In the genomic region with DNA sequence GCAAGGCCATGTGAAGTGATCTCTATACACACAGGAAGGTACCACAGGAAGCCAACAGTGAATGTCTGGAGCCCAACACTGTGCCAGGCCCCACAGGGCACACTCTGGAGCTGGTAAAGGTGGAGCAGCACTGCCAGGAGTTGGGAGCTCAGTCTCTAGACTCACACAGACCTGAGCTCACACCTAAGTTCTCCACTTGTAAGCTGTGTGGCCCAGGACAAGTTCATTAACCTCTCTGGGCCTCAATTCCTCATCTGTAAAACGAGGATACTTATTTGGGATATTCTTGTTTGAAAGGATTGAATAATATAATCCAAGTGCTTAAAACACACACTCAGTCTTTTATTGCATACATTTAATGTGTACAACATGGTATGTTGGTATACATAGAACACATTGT, we compare ENCODE assay signal across 18 cellular contexts.
"Had no signal": no experiment of that assay in that cellular context is flagged by ENCODE, and none has a peak within 500 bp of the region (broad histone marks: within the 10 kb centered on the region; RNA-seq: fewer than 3 reads in every experiment).

No MANE protein-coding gene starts in this region.

- H3K9me3 ChIP-seq: tibial nerve, uterus had no signal

- H3K27me3 ChIP-seq: tibial nerve, uterus had no signal

- H3K27ac ChIP-seq: epithelial cell of prostate, tibial nerve, uterus had no signal

- H3K36me3 Mint-ChIP-seq: activated naive CD4-positive, alpha-beta T cell treated with anti-CD3 and anti-CD28 coated beads, Interleukin-2, amount 10 ng/mL, durations not matched to agents 7 days and 5 days; mesothelial cell of epicardium; stimulated activated naive B cell treated with anti-CD40 and anti-IgM and Interleukin-4, amounts not matched to agents 10 μg/mL and 1 μg/mL and 100 μg/mL, for 72 hours had no signal

- H3K27ac Mint-ChIP-seq: activated CD4-positive, alpha-beta T cell treated with anti-CD3 and anti-CD28 coated beads, Interleukin-2, amount 10 ng/mL, durations not matched to agents 24 days and 14 days; activated naive CD4-positive, alpha-beta T cell treated with anti-CD3 and anti-CD28 coated beads, Interleukin-2, amount 10 ng/mL, durations not matched to agents 7 days and 5 days; mesothelial cell of epicardium; stimulated activated naive B cell treated with anti-CD40 and anti-IgM and Interleukin-4, amounts not matched to agents 10 μg/mL and 1 μg/mL and 100 μg/mL, for 72 hours; T-helper 2 cell treated with Interferon-gamma antibody and Interleukin-4, amounts not matched to agents 5 μg/mL and 100 μg/mL, for 36 hours had no signal

- H3K27me3 Mint-ChIP-seq: activated CD4-positive, alpha-beta T cell treated with anti-CD3 and anti-CD28 coated beads, Interleukin-2, amount 10 ng/mL, durations not matched to agents 24 days and 14 days; stimulated activated naive B cell treated with anti-CD40 and anti-IgM and Interleukin-4, amounts not matched to agents 10 μg/mL and 1 μg/mL and 100 μg/mL, for 72 hours had no signal

- H3K4me3 ChIP-seq: lung, tibial nerve, uterus had no signal

- H3K4me3 Mint-ChIP-seq: activated CD4-positive, alpha-beta T cell treated with anti-CD3 and anti-CD28 coated beads, Interleukin-2, amount 10 ng/mL, durations not matched to agents 24 days and 14 days; activated naive CD4-positive, alpha-beta T cell treated with anti-CD3 and anti-CD28 coated beads, Interleukin-2, amount 10 ng/mL, durations not matched to agents 7 days and 5 days; mesothelial cell of epicardium; neural crest cell; stimulated activated naive B cell treated with anti-CD40 and anti-IgM and Interleukin-4, amounts not matched to agents 10 μg/mL and 1 μg/mL and 100 μg/mL, for 72 hours; T-helper 2 cell treated with Interferon-gamma antibody and Interleukin-4, amounts not matched to agents 5 μg/mL and 100 μg/mL, for 36 hours had no signal

- H3K9me3 Mint-ChIP-seq: activated CD4-positive, alpha-beta T cell treated with anti-CD3 and anti-CD28 coated beads, Interleukin-2, amount 10 ng/mL, durations not matched to agents 24 days and 14 days; activated naive CD4-positive, alpha-beta T cell treated with anti-CD3 and anti-CD28 coated beads, Interleukin-2, amount 10 ng/mL, durations not matched to agents 7 days and 5 days; mesothelial cell of epicardium; neural crest cell; stimulated activated naive B cell treated with anti-CD40 and anti-IgM and Interleukin-4, amounts not matched to agents 10 μg/mL and 1 μg/mL and 100 μg/mL, for 72 hours; T-helper 2 cell treated with Interferon-gamma antibody and Interleukin-4, amounts not matched to agents 5 μg/mL and 100 μg/mL, for 36 hours had no signal

- H3K36me3 ChIP-seq: tibial nerve, uterus had no signal

- DNase-seq: activated CD4-positive, alpha-beta T cell treated with anti-CD3 and anti-CD28 coated beads, Interleukin-2, amount 10 ng/mL, durations not matched to agents 24 days and 14 days; activated CD4-positive, CD25-positive, alpha-beta regulatory T cell; activated CD8-positive, alpha-beta memory T cell treated with anti-CD3 and anti-CD28 coated beads for 24 hours; activated naive CD4-positive, alpha-beta T cell treated with anti-CD3 and anti-CD28 coated beads, Interleukin-2, amount 10 ng/mL, durations not matched to agents 7 days and 5 days; activated T-cell treated with anti-CD3 and anti-CD28 coated beads for 4 hours; dermis blood vessel endothelial cell; head of caudate nucleus; left cardiac atrium; retina; stimulated activated CD4-positive, alpha-beta T cell treated with anti-CD3 and anti-CD28 coated beads, Interleukin-2, amount 100 ng/mL, for 48 hours; stimulated activated naive B cell treated with anti-CD40 and anti-IgM and Interleukin-4, amounts not matched to agents 10 μg/mL and 1 μg/mL and 100 μg/mL, for 72 hours; uterus had no signal

- H3K4me1 ChIP-seq: uterus had no signal
